Comparison of ENCODE assay signal across 20 cellular contexts in genomic region chr7:15764010-15764409, GRCh38.
"Had no signal": no experiment of that assay in that cellular context is flagged by ENCODE, and none has a peak within 500 bp of the region (broad histone marks: within the 10 kb centered on the region; RNA-seq: fewer than 3 reads in every experiment).

No MANE protein-coding gene starts in this region.

- H3K9me3 ChIP-seq: colonic mucosa, mucosa of descending colon, sigmoid colon, testis, tibial artery, upper lobe of left lung had no signal

- H3K27me3 ChIP-seq: colonic mucosa, neural progenitor cell, sigmoid colon, stomach, testis, tibial artery, upper lobe of left lung had no signal

- H3K27ac ChIP-seq: colonic mucosa, epithelial cell of prostate, neural progenitor cell, parathyroid adenoma, stomach, testis, tibial artery had no signal

- ATAC-seq: esophagus mucosa; mucosa of descending colon; naive thymus-derived CD4-positive, alpha-beta T cell; stimulated activated effector memory CD8-positive, alpha-beta T cell treated with anti-CD3 and anti-CD28 coated beads, Interleukin-12 subunit alpha, Interleukin-12 subunit beta, amount 100 ng/mL, for 72 hours had no signal

- H3K79me2 ChIP-seq: parathyroid adenoma had no signal

- H3K9ac ChIP-seq: neural progenitor cell, parathyroid adenoma had no signal

- H3K4me2 ChIP-seq: neural progenitor cell had no signal

- H3K36me3 ChIP-seq: colonic mucosa, neural progenitor cell, sigmoid colon, stomach, tibial artery, upper lobe of left lung had no signal

- H3K4me1 ChIP-seq: colonic mucosa, neural progenitor cell, parathyroid adenoma, stomach, testis, tibial artery, upper lobe of left lung had no signal

- H2AFZ ChIP-seq: neural progenitor cell, parathyroid adenoma had no signal

- DNase-seq: colonic mucosa; effector CD8-positive, alpha-beta T cell; endodermal cell; mesenchymal stem cell; mucosa of descending colon; naive thymus-derived CD4-positive, alpha-beta T cell; sigmoid colon; stimulated activated CD4-positive, alpha-beta T cell treated with anti-CD3 and anti-CD28 coated beads, Interleukin-2, amount 100 ng/mL, for 24 hours; stimulated activated CD4-positive, alpha-beta T cell treated with anti-CD3 and anti-CD28 coated beads, Interleukin-4, amount 100 ng/mL, for 24 hours; stimulated activated naive CD4-positive, alpha-beta T cell treated with Interleukin-2 at 50 U/mL for 16 hours; stomach; substantia nigra; testis; tibial artery; upper lobe of left lung had no signal

- H3K4me3 ChIP-seq: colonic mucosa, mucosa of descending colon, neural progenitor cell, sigmoid colon, stomach, testis, tibial artery, upper lobe of left lung had no signal
